Comparison of ENCODE assay signal across 8 cellular contexts in genomic region chr2:144515694-144516416, GRCh38. TPM values are rescaled to one million over a fixed set of nuclear protein-coding genes. Genes with fewer than 3 reads are reported as not detected.
DNase-seq lines count a peak whose midpoint lies in the region; ATAC-seq and TF ChIP-seq lines count a peak whose summit lies in the region.

No MANE protein-coding gene starts in this region.

- no peak for ATAC-seq in memory B cell (ENCODE audit: low read depth)
- no peak for ATAC-seq in GM21381 (IDR thresholded peaks at IDR 0.05; ENCODE audit: unreplicated experiment)
- no peak for ATAC-seq in HG02798 (IDR thresholded peaks at IDR 0.05; ENCODE audit: poor library complexity, unreplicated experiment)

- no peaks in the 10 kb centered on the region for H3K9me2 ChIP-seq in SK-N-SH

- peaks cover 9% of the 10 kb centered on the region for H3K36me3 Mint-ChIP-seq in memory B cell

- H3K4me3 ChIP-seq in SK-N-SH (ENCODE audit: low read depth in 2 of 2, low read length in 1 of 2) (peak overlapping the region; percentile 83 to 97), coronary artery (peak overlapping the region; percentile 78)

- peak overlapping the region; percentile 97 for H3K9ac ChIP-seq in SK-N-SH

- H3K9me3 ChIP-seq in SK-N-SH: no peaks in the 10 kb centered on the region

- peak overlapping the region; percentile 89 for H3K4me3 Mint-ChIP-seq in memory B cell

- no peaks in the 10 kb centered on the region for H3K27me3 Mint-ChIP-seq in memory B cell

- no peaks in the 10 kb centered on the region for H3K27me3 ChIP-seq in SK-N-SH (ENCODE audit: insufficient read depth)

- peaks cover 85% of the 10 kb centered on the region for H3K79me2 ChIP-seq in SK-N-SH (ENCODE audit: insufficient read depth)

- H3K9me3 Mint-ChIP-seq in memory B cell: no peaks in the 10 kb centered on the region

- H3K4me2 ChIP-seq in SK-N-SH: peak overlapping the region; percentile 94

- 0 out of 2 replicates have a peak, but pooled peaks have one; percentile 10 for TF ChIP-seq RAD21 in SK-N-SH (IDR thresholded peaks at IDR 0.05; ENCODE audit: low read length)

- H3K27ac Mint-ChIP-seq in memory B cell: peak overlapping the region; percentile 91

- peak; percentile 91 for DNase-seq in SIG-M5 treated with dmso at 0.1 percent for 504 hours (lab: John Stamatoyannopoulos, UW; ENCODE audit: unreplicated experiment)
- no peak for DNase-seq in SIG-M5 (lab: John Stamatoyannopoulos, UW)
- DNase-seq in SK-N-SH: peak; percentile 76
- no peak for DNase-seq in coronary artery (ENCODE audit: low spot score)
- no peak for DNase-seq in memory B cell (ENCODE audit: low spot score in 2 of 2)

- WGBS in SK-N-SH (ENCODE audit: low lambda C conversion rate): 4% methylated on average over 22 of the region's 50 CpGs

- peaks cover 7% of the 10 kb centered on the region for H3F3A ChIP-seq in SK-N-SH (replicated peaks; ENCODE audit: insufficient read depth)

- H3K4me1 Mint-ChIP-seq in memory B cell: peaks cover 52% of the 10 kb centered on the region

- H2AFZ ChIP-seq in SK-N-SH (ENCODE audit: low read depth): peak overlapping the region; percentile 25; the same call in 1 of the 2 replicates

- no peak for TF ChIP-seq EP300 in SK-N-SH (IDR thresholded peaks at IDR 0.05; ENCODE audit: borderline replicate concordance in 1 of 2, low read depth in 1 of 2, low read length in 1 of 2)

- H3K27ac ChIP-seq in SK-N-SH (ENCODE audit: low read depth in 2 of 2, low read length in 1 of 2): peak overlapping the region; percentile 95 to 97
- peak overlapping the region; percentile 93 to 94 for H3K27ac ChIP-seq in coronary artery
- peak overlapping the region; percentile 99 for H3K27ac ChIP-seq in temporal lobe (ENCODE audit: low read depth, low read length)

- TF ChIP-seq CTCF in SK-N-SH (IDR thresholded peaks at IDR 0.05) (no peak), coronary artery (IDR thresholded peaks at IDR 0.05) (no peak)

- CTCF ChIA-PET in SK-N-SH (lab: Yijun Ruan, JAX): no interaction called here

- POLR2A ChIA-PET in SK-N-SH (lab: Yijun Ruan, JAX): interaction anchor here (0.6 kb wide), 2 partner anchors 27 to 68 kb away, joined by 3 to 4 read pairs; no protein-coding TSS in a partner anchor

- H3K4me1 ChIP-seq in SK-N-SH (ENCODE audit: control insufficient read depth in 1 of 2, insufficient read depth in 2 of 2, low read depth in 1 of 2, low read length in 1 of 2): peaks cover 24 to 31% of the 10 kb centered on the region in 2 experiments; a peak in 3 of 4 replicates

- peaks cover 28% of the 10 kb centered on the region for H4K20me1 ChIP-seq in SK-N-SH (ENCODE audit: insufficient read depth)

- peaks cover 0 to 10% of the 10 kb centered on the region in 2 experiments for H3K36me3 ChIP-seq in SK-N-SH (replicated peaks in 1 of 2; ENCODE audit: control insufficient read depth in 1 of 2, insufficient read depth in 2 of 2, low read length in 1 of 2)

TF ChIP-seq in SK-N-SH, 30 proteins besides CTCF, POLR2A, EP300 and RAD21:
- TF ChIP-seq SMC3 (IDR thresholded peaks at IDR 0.05; ENCODE audit: low read depth, low read length) (no peak), TAF1 (IDR thresholded peaks at IDR 0.05; ENCODE audit: borderline replicate concordance, low read depth, low read length) (peak; percentile 22; the same call in 1 of the 2 replicates), RFX5 (IDR thresholded peaks at IDR 0.05; ENCODE audit: low read length) (peak; percentile 3; the same call in 1 of the 2 replicates)

RNA-seq across cellular contexts. Expression of gene ZEB2, which starts 4.1 kb away (rescaled TPM):
- 16.3 and 20.5 TPM in 2 replicates for polyA plus RNA-seq in SK-N-SH (2012; rRNA removed)
- 16.9 and 17.6 TPM in 2 replicates for polyA plus RNA-seq in SK-N-SH (2012; cell fraction: cytosol; rRNA removed)
- polyA plus RNA-seq in SK-N-SH (2012; cell fraction: nucleus; rRNA removed): 24.6 and 25.9 TPM in 2 replicates
- 283 TPM for total RNA-seq in temporal lobe

Comparison
In these comparisons a context has a peak if more than half of its experiments do, and no peak if none do; other contexts are left out.
1. DNase-seq: peak in SIG-M5 treated with dmso at 0.1 percent for 504 hours (single experiment) and SK-N-SH (single experiment); none in SIG-M5 (single experiment), coronary artery (single experiment) and memory B cell (0 of 2).
2. Peak in every context shown above with its lines, with median percentiles within 50 percentile points of each other: H3K27ac ChIP-seq.